8 cellular contexts compared by ENCODE assay signal in genomic region chr1:20574686-20575543, GRCh38. TPM values are rescaled to one million over a fixed set of nuclear protein-coding genes. Genes with fewer than 3 reads are reported as not detected.
DNase-seq lines count a peak whose midpoint lies in the region; ATAC-seq and TF ChIP-seq lines count a peak whose summit lies in the region.

No MANE protein-coding gene starts in this region.

- no peaks in the 10 kb centered on the region for H3K4me1 Mint-ChIP-seq in Calu3 (ENCODE audit: low read depth, unreplicated experiment)
- peaks cover 7% of the 10 kb centered on the region for H3K4me1 Mint-ChIP-seq in T-helper 17 cell

- H3K4me1 ChIP-seq in RWPE2 (ENCODE audit: insufficient read depth, poor library complexity, severe bottlenecking) (peaks cover 18% of the 10 kb centered on the region), cardiac muscle cell (ENCODE audit: low read depth) (no peaks in the 10 kb centered on the region)

- H3K9me3 ChIP-seq in RWPE2 (ENCODE audit: severe bottlenecking) = no peaks in the 10 kb centered on the region
- no peaks in the 10 kb centered on the region for H3K9me3 ChIP-seq in cardiac muscle cell (ENCODE audit: low read depth)
- H3K9me3 ChIP-seq in T-helper 17 cell (ENCODE audit: control insufficient read depth, low read length, poor library complexity, severe bottlenecking) = no peaks in the 10 kb centered on the region

- H3K9me3 Mint-ChIP-seq in Calu3 (ENCODE audit: low read depth, unreplicated experiment) = no peaks in the 10 kb centered on the region

- H3K4me3 ChIP-seq in RWPE2 (ENCODE audit: severe bottlenecking) (no peak overlapping the region), cardiac muscle cell (no peak overlapping the region), retinal pigment epithelial cell (ENCODE audit: low read length) (no peak overlapping the region)

- H3K36me3 ChIP-seq in RWPE2 (ENCODE audit: low read depth) (no peaks in the 10 kb centered on the region), cardiac muscle cell (no peaks in the 10 kb centered on the region)

- no peaks in the 10 kb centered on the region for H3K36me3 Mint-ChIP-seq in Calu3 (ENCODE audit: insufficient read depth, unreplicated experiment)
- peaks cover 4% of the 10 kb centered on the region for H3K36me3 Mint-ChIP-seq in T-helper 17 cell (ENCODE audit: low read depth)

- no peak overlapping the region for H3K27ac ChIP-seq in RWPE2 (ENCODE audit: poor library complexity, severe bottlenecking)
- no peak overlapping the region for H3K27ac ChIP-seq in cardiac muscle cell

- peak; percentile 39; the same call in 2 of the 3 replicates for ATAC-seq in RWPE2 (ENCODE audit: low read depth)
- ATAC-seq in T-helper 17 cell = no peak
- ATAC-seq in HG03439 (IDR thresholded peaks at IDR 0.05; ENCODE audit: unreplicated experiment) = no peak

- H3K27me3 Mint-ChIP-seq in Calu3 (ENCODE audit: unreplicated experiment) (peaks cover 50% of the 10 kb centered on the region), T-helper 17 cell (peaks cover 65% of the 10 kb centered on the region)

- TF ChIP-seq CTCF in Calu3 (IDR thresholded peaks at IDR 0.05; ENCODE audit: unreplicated experiment) (peak; percentile 60), RWPE2 (IDR thresholded peaks at IDR 0.05; ENCODE audit: poor library complexity, severe bottlenecking) (peak; percentile 57), cardiac muscle cell (IDR thresholded peaks at IDR 0.05; ENCODE audit: low read depth, low read length) (peak; percentile 90), retinal pigment epithelial cell (conservative IDR thresholded peaks at IDR 0.05; ENCODE audit: low read depth, low read length) (peak; percentile 51)

- CTCF ChIA-PET in Calu3 (lab: Charles Lee) = interaction anchor here (0.6 to 1.9 kb wide), 7 partner anchors 14 to 229 kb away, joined by 3 to 49 read pairs (median 4); partner anchors contain the start of genes CDA and PINK1

- H3K4me3 Mint-ChIP-seq in Calu3 (ENCODE audit: low read depth, unreplicated experiment) = no peak overlapping the region
- H3K4me3 Mint-ChIP-seq in T-helper 17 cell = no peak overlapping the region

- H3K27ac Mint-ChIP-seq in Calu3 (ENCODE audit: unreplicated experiment) (no peak overlapping the region), T-helper 17 cell (no peak overlapping the region)

- no peak for TF ChIP-seq EP300 in Ishikawa (IDR thresholded peaks at IDR 0.05; ENCODE audit: borderline replicate concordance)

- no TSS peak for BruUV-seq in Calu3 (replicated peaks; lab: Mats Ljungman, UMichigan)

- DNase-seq in Calu3 (peak; percentile 87), RWPE2 (ENCODE audit: low spot score) (no peak), cardiac muscle cell (ENCODE audit: low read depth in 1 of 2, low spot score in 1 of 2) (peak; percentile 80 to 87), retinal pigment epithelial cell (ENCODE audit: low read depth) (no peak), T-helper 17 cell (no peak)
- peak in 3 of 4 experiments; percentile 2 to 48 (median 20) for DNase-seq in activated naive CD4-positive, alpha-beta T cell (lab: John Stamatoyannopoulos, UW)

- intact Hi-C loops in Calu3 (cut with micrococcal nuclease; ENCODE audit: unreplicated experiment) = loop anchor here (1.0 kb wide), 1 partner anchor 65 kb away; no protein-coding TSS in a partner anchor

- no peaks in the 10 kb centered on the region for H3K27me3 ChIP-seq in RWPE2 (ENCODE audit: insufficient read depth, poor library complexity, severe bottlenecking)
- peaks cover 4% of the 10 kb centered on the region for H3K27me3 ChIP-seq in cardiac muscle cell

- TF ChIP-seq RAD21 in Ishikawa (IDR thresholded peaks at IDR 0.05; ENCODE audit: low read depth) = peak; percentile 95

TF ChIP-seq in Ishikawa, 13 proteins besides CTCF, POLR2A, EP300 and RAD21:
- TF ChIP-seq MAX (IDR thresholded peaks at IDR 0.05) (no peak), NFIC (IDR thresholded peaks at IDR 0.05) (peak; percentile 70), YY1 (IDR thresholded peaks at IDR 0.05; ENCODE audit: low read depth) (0 out of 2 replicates have a peak, but pooled peaks have one; percentile 32), TEAD4 (IDR thresholded peaks at IDR 0.05) (peak; percentile 54)

RNA-seq across cellular contexts. Expression of gene CDA, which starts 14.0 kb away (rescaled TPM):
- total RNA-seq in Calu3 (2022) (7.4 and 9.0 TPM in 2 replicates), cardiac muscle cell (not detected in 2 replicates), T-helper 17 cell (1 to 10 TPM in 1 of 2 donors, not detected in 1; 1.1 TPM)
- not detected in 2 replicates for polyA plus RNA-seq in cardiac muscle cell

RNA-seq across cellular contexts. Expression of gene FAM43B, which starts 22.5 kb away (rescaled TPM):
- total RNA-seq in Calu3 (2022) (not detected in 2 replicates), cardiac muscle cell (3.6 and 3.8 TPM in 2 replicates), T-helper 17 cell (not detected)
- 3.7 and 7.6 TPM in 2 replicates for polyA plus RNA-seq in cardiac muscle cell

RNA-seq across cellular contexts. Expression of gene PINK1, which starts 58.3 kb away (rescaled TPM):
- 11.2 and 11.9 TPM in 2 replicates for total RNA-seq in Calu3 (2022)
- total RNA-seq in cardiac muscle cell = 135 and 166 TPM in 2 replicates
- 174 and 179 TPM in 2 replicates for polyA plus RNA-seq in cardiac muscle cell
- total RNA-seq in T-helper 17 cell = 1 to 10 TPM; 9.6 to 9.8 TPM

Comparison
In these comparisons a context has a peak if more than half of its experiments do, and no peak if none do; other contexts are left out.
1. DNase-seq: peak in Calu3 (single experiment), activated naive CD4-positive, alpha-beta T cell (3 of 4) and cardiac muscle cell (2 of 2); none in RWPE2 (single experiment), retinal pigment epithelial cell (single experiment) and T-helper 17 cell (0 of 3).
2. RNA of gene PINK1, which starts 58.3 kb away (total RNA-seq): 135 to 166 TPM in cardiac muscle cell; 11.2 to 11.9 TPM in Calu3 and 9.6 to 9.8 TPM in T-helper 17 cell; every median in the first group is over 10 times any median in the second.
3. Peak in every context shown above with its lines, with median percentiles within 50 percentile points of each other: CTCF ChIP-seq.